Comparison of ENCODE assay signal across 22 cellular contexts in the genomic region with DNA sequence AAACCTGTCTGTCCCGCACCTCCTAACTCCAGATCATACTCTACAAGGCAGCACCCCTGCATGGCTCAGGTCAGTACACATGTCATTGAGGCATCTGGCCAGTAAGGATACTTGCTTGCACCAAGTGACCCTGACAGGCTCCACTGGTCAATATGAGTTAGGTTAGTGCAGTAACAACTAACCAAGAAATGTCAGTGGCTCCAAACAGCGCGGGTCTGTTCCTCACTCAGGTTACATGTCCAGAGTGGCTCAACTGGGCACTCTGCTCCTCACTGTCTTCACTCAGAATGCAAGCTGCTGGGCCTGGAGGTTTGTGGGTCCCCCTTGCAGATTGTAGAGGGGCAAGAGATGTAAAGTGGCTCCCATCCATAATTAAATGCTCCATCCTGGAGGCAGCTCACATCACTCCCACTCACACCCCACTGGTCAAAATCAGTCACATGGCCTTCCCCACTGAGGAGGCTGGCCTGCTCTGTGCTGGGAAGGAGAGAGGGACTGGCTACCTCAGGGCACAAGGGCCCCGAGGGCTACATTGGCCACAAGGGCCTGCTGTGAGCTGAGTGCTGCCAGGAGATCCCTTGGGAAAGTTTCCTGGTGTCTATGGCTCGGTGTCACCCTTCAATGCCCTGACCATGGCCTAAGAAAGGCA.
"Had no signal": no experiment of that assay in that cellular context is flagged by ENCODE, and none has a peak within 500 bp of the region (broad histone marks: within the 10 kb centered on the region; RNA-seq: fewer than 3 reads in every experiment).

No MANE protein-coding gene starts in this region.

- H3K27ac ChIP-seq: colonic mucosa, hepatocyte, left ventricle myocardium inferior, lower lobe of right lung, psoas muscle, spleen, testis, tibial nerve, upper lobe of right lung had no signal

- H3K9me3 ChIP-seq: colonic mucosa, left ventricle myocardium inferior, lower lobe of right lung, psoas muscle, spleen, testis, tibial nerve, upper lobe of right lung had no signal

- H3K27me3 ChIP-seq: colonic mucosa, hepatocyte, spleen, testis, tibial nerve, upper lobe of right lung had no signal

- DNase-seq: colonic mucosa; dermis blood vessel endothelial cell; erythroblast; foreskin melanocyte; head of caudate nucleus; kidney; left cardiac atrium; left ventricle myocardium inferior; lower lobe of right lung; naive B cell; psoas muscle; retina; spleen; stimulated activated CD4-positive, alpha-beta T cell treated with anti-CD3 and anti-CD28 coated beads, Interleukin-15, amount 100 ng/mL, for 24 hours; stimulated activated CD4-positive, alpha-beta T cell treated with anti-CD3 and anti-CD28 coated beads, Interleukin-1b, Interleukin-23, amount 100 ng/mL, for 48 hours; stimulated activated CD4-positive, alpha-beta T cell treated with anti-CD3 and anti-CD28 coated beads, Interleukin-4, amount 100 ng/mL, for 24 hours; testis; upper lobe of right lung had no signal

- H2AFZ ChIP-seq: hepatocyte had no signal

- ATAC-seq: left cardiac atrium; lower lobe of right lung; psoas muscle; sciatic nerve; stimulated activated memory B cell treated with anti-CD40 and anti-IgM and Interleukin-4, amounts not matched to agents 10 μg/mL and 1 μg/mL and 100 μg/mL, for 72 hours; upper lobe of right lung had no signal

- H3K4me1 ChIP-seq: colonic mucosa, left ventricle myocardium inferior, lower lobe of right lung, psoas muscle, spleen, testis, tibial nerve, upper lobe of right lung had no signal

- H3K4me3 ChIP-seq: colonic mucosa, hepatocyte, left ventricle myocardium inferior, lower lobe of right lung, psoas muscle, spleen, testis, tibial nerve, upper lobe of right lung had no signal

- H3K79me2 ChIP-seq: hepatocyte had no signal

- H3K4me2 ChIP-seq: hepatocyte had no signal

- H3K36me3 ChIP-seq: colonic mucosa, left ventricle myocardium inferior, lower lobe of right lung, spleen, tibial nerve, upper lobe of right lung had no signal
